15 cellular contexts compared by ENCODE assay signal in genomic region chr7:124459101-124460052, GRCh38.
DNase-seq lines count a peak whose midpoint lies in the region; ATAC-seq, FAIRE-seq and TF ChIP-seq lines count a peak whose summit lies in the region.
"Had no signal": no experiment of that assay in that cellular context is flagged by ENCODE, and none has a peak within 500 bp of the region (broad histone marks: within the 10 kb centered on the region; RNA-seq: fewer than 3 reads in every experiment).

No MANE protein-coding gene starts in this region.

- DNase-seq in Calu3 = peak; percentile 52
- peak; percentile 18 for DNase-seq in NOMO-1 treated with DMSO at 0.1 percent for 48 hours (lab: John Stamatoyannopoulos, UW; ENCODE audit: unreplicated experiment)
- peak; percentile 62 for DNase-seq in fibroblast of mammary gland (ENCODE audit: low read depth)
- peak in 1 of 6 donors; percentile 32 for DNase-seq in pancreas
- no peak for DNase-seq in activated naive CD4-positive, alpha-beta T cell (lab: John Stamatoyannopoulos, UW)
- no peak for DNase-seq in activated CD4-positive, alpha-beta T cell treated with anti-CD3 and anti-CD28 coated beads for 4 hours
- DNase-seq: activated CD4-positive, alpha-beta T cell treated with anti-CD3 and anti-CD28 coated beads, Interleukin-2, amount 50 U/mL, for 1 hour; activated effector memory CD4-positive, alpha-beta T cell treated with Interleukin-2 at 50 U/mL for 16 hours; caudate nucleus; CD8-positive, alpha-beta T cell; left colon; NCI-H1105 treated with DMSO at 0.1 percent for 48 hours; stimulated activated naive B cell treated with anti-CD40 and anti-IgM and Interleukin-4, amounts not matched to agents 10 μg/mL and 1 μg/mL and 100 μg/mL, for 72 hours had no signal

- peaks cover 24% of the 10 kb centered on the region for H3K4me1 Mint-ChIP-seq in Calu3 (ENCODE audit: low read depth, unreplicated experiment)
- H3K4me1 Mint-ChIP-seq: stimulated activated naive B cell treated with anti-CD40 and anti-IgM and Interleukin-4, amounts not matched to agents 10 μg/mL and 1 μg/mL and 100 μg/mL, for 72 hours had no signal

- FAIRE-seq in pancreas (lab: Jason Lieb, UNC) = no peak

- H3K9me3 ChIP-seq in pancreas = no peaks in the 10 kb centered on the region

- no peaks in the 10 kb centered on the region for H3K27me3 Mint-ChIP-seq in Calu3 (ENCODE audit: unreplicated experiment)
- H3K27me3 Mint-ChIP-seq: stimulated activated naive B cell treated with anti-CD40 and anti-IgM and Interleukin-4, amounts not matched to agents 10 μg/mL and 1 μg/mL and 100 μg/mL, for 72 hours had no signal

- H3K36me3 ChIP-seq in pancreas = no peaks in the 10 kb centered on the region

- peak overlapping the region in 3 of 4 donors; percentile 16 to 37 (median 18) for H3K27ac ChIP-seq in pancreas

- no peak overlapping the region for H3K4me3 ChIP-seq in fibroblast of mammary gland (ENCODE audit: control insufficient read depth, low read depth, low read length)
- no peak overlapping the region for H3K4me3 ChIP-seq in pancreas

- no peaks in the 10 kb centered on the region for H3K27me3 ChIP-seq in pancreas

- TF ChIP-seq CTCF in Calu3 (IDR thresholded peaks at IDR 0.05; ENCODE audit: unreplicated experiment) (no peak), fibroblast of mammary gland (conservative IDR thresholded peaks at IDR 0.05; ENCODE audit: control insufficient read depth, insufficient read depth, low read depth, low read length) (no peak), pancreas (IDR thresholded peaks at IDR 0.05) (no peak)

- peak overlapping the region; percentile 37 for H3K4me3 Mint-ChIP-seq in Calu3 (ENCODE audit: low read depth, unreplicated experiment)
- H3K4me3 Mint-ChIP-seq: CD8-positive, alpha-beta T cell; stimulated activated naive B cell treated with anti-CD40 and anti-IgM and Interleukin-4, amounts not matched to agents 10 μg/mL and 1 μg/mL and 100 μg/mL, for 72 hours had no signal

- no peaks in the 10 kb centered on the region for H3K9me3 Mint-ChIP-seq in Calu3 (ENCODE audit: low read depth, unreplicated experiment)
- H3K9me3 Mint-ChIP-seq: CD8-positive, alpha-beta T cell had no signal

- ATAC-seq in pancreas = peak; percentile 57 to 82 (median 72)
- no peak for ATAC-seq in GM18907 (IDR thresholded peaks at IDR 0.05; ENCODE audit: unreplicated experiment)
- ATAC-seq in GM21737 (IDR thresholded peaks at IDR 0.05; ENCODE audit: unreplicated experiment) = no peak
- ATAC-seq: CD8-positive, alpha-beta T cell; left colon; stimulated activated naive B cell treated with anti-CD40 and anti-IgM and Interleukin-4, amounts not matched to agents 10 μg/mL and 1 μg/mL and 100 μg/mL, for 72 hours had no signal

- intact Hi-C loops in Calu3 (cut with micrococcal nuclease; ENCODE audit: unreplicated experiment) (loop anchor here (5.0 kb wide), 1 partner anchor 308 kb away; the partner anchor contains the start of gene GPR37), pancreas (cut with DNase I) (no loop called here)

- CTCF ChIA-PET in Calu3 (lab: Charles Lee) = interaction anchor here (0.6 to 0.9 kb wide), 3 partner anchors 14 to 67 kb away, joined by 3 read pairs; no protein-coding TSS in a partner anchor

- no TSS peak for BruUV-seq in Calu3 (replicated peaks; lab: Mats Ljungman, UMichigan)

- WGBS in pancreas, 2 donors = 17 to 18% methylated on average over 8 of the region's 8 CpGs

- H3K4me1 ChIP-seq in pancreas = no peaks in the 10 kb centered on the region

- H3K36me3 Mint-ChIP-seq in Calu3 (ENCODE audit: insufficient read depth, unreplicated experiment) = peaks cover 10% of the 10 kb centered on the region
- H3K36me3 Mint-ChIP-seq: CD8-positive, alpha-beta T cell; stimulated activated naive B cell treated with anti-CD40 and anti-IgM and Interleukin-4, amounts not matched to agents 10 μg/mL and 1 μg/mL and 100 μg/mL, for 72 hours had no signal

- H3K27ac Mint-ChIP-seq in Calu3 (ENCODE audit: unreplicated experiment) = peak overlapping the region; percentile 92
- H3K27ac Mint-ChIP-seq: CD8-positive, alpha-beta T cell; stimulated activated naive B cell treated with anti-CD40 and anti-IgM and Interleukin-4, amounts not matched to agents 10 μg/mL and 1 μg/mL and 100 μg/mL, for 72 hours had no signal

Comparison
In these comparisons a context has a peak if more than half of its experiments do, and no peak if none do; other contexts are left out.
1. DNase-seq: peak in Calu3 (single experiment), NOMO-1 treated with DMSO at 0.1 percent for 48 hours (single experiment) and fibroblast of mammary gland (single experiment); none in activated naive CD4-positive, alpha-beta T cell (0 of 4) and activated CD4-positive, alpha-beta T cell treated with anti-CD3 and anti-CD28 coated beads for 4 hours (0 of 2).
2. ATAC-seq: peak in pancreas (4 of 4); none in GM18907 (single experiment) and GM21737 (single experiment).